Comparison of ENCODE assay signal across 8 cellular contexts in the genomic region with DNA sequence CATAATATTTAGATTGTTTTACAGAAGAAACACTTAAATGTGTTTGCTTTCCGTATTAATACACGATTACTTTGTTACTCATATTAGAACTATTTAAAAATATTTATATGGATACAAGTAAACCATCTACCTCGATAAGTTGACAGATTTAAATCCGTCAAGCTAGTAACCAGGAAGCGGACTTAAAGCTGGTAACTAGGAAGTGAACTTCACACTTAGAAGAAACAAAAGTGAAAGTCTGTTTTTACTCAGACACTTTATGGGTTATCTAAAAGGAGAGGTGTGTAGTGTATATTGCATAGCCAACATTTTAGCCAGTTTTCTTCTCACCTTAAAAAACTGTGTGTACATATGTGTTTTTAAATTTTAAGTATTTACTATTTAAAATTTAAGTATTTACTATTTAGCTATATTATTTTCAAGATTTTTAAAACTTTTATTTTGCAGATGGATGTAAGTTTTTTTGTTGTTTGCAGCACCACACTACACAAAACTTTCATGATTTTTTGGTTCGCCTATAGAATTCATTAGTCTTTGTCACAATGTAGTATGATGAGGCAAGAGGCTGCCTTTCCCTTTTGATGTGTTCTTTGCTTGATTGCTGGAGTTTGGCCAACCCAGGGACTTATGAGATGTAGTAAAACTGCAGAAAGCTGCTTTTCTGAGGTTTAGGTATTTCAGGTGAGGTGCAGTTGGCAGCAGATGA. TPM values are rescaled to one million over a fixed set of nuclear protein-coding genes. Genes with fewer than 3 reads are reported as not detected.
DNase-seq lines count a peak whose midpoint lies in the region; ATAC-seq and TF ChIP-seq lines count a peak whose summit lies in the region.

No MANE protein-coding gene starts in this region.

- H3K27ac ChIP-seq in skin epidermis = peak overlapping the region in 4 of 21 experiments; percentile 3 to 92 (median 23)

- H3K4me1 Mint-ChIP-seq in T-helper 17 cell = peaks cover 36% of the 10 kb centered on the region

- no peaks in the 10 kb centered on the region for H3K36me3 Mint-ChIP-seq in T-helper 17 cell (ENCODE audit: low read depth)

- H3K4me3 Mint-ChIP-seq in T-helper 17 cell = peak overlapping the region; percentile 98

- peak overlapping the region; percentile 90 for H3K27ac Mint-ChIP-seq in T-helper 17 cell

- no peak for TF ChIP-seq CTCF in GM10248 (IDR thresholded peaks at IDR 0.05; ENCODE audit: control extremely low read depth, extremely low read depth, low read depth, missing control alignments)
- no peak for TF ChIP-seq CTCF in fibroblast of villous mesenchyme (IDR thresholded peaks at IDR 0.05; ENCODE audit: insufficient read depth, low read depth, low read length)

- peak; percentile 47 for ATAC-seq in GM21381 (IDR thresholded peaks at IDR 0.05; ENCODE audit: unreplicated experiment)
- ATAC-seq in HG03565 (IDR thresholded peaks at IDR 0.05; ENCODE audit: unreplicated experiment) = peak; percentile 64
- ATAC-seq in T-helper 17 cell = peak; percentile 43

- DNase-seq in GM10248 (ENCODE audit: extremely low spot score) (peak; percentile 69), T-helper 17 cell (no peak), fibroblast of villous mesenchyme (ENCODE audit: low read depth) (peak; percentile 74), NCI-H1436 (lab: John Stamatoyannopoulos, UW) (no peak), inferior parietal cortex (ENCODE audit: extremely low spot score) (no peak)

- H3K4me3 ChIP-seq in fibroblast of villous mesenchyme (ENCODE audit: low read depth, low read length) (peak overlapping the region; percentile 81), skin epidermis (peak overlapping the region in 6 of 7 experiments; percentile 7 to 84 (median 58))

- CTCF ChIA-PET in GM10248 (lab: Yijun Ruan, JAX) = interaction anchor here (0.8 to 1.0 kb wide), 2 partner anchors 10 to 250 kb away, joined by 3 to 4 read pairs; no protein-coding TSS in a partner anchor

- H3K9me3 ChIP-seq in T-helper 17 cell (ENCODE audit: control insufficient read depth, low read length, poor library complexity, severe bottlenecking) = no peaks in the 10 kb centered on the region

- H3K27me3 Mint-ChIP-seq in T-helper 17 cell = no peaks in the 10 kb centered on the region

- POLR2A ChIA-PET in GM10248 (lab: Yijun Ruan, JAX) = no interaction called here

RNA-seq across cellular contexts. Expression of a gene that starts 2.7 kb away (rescaled TPM):
- total RNA-seq in T-helper 17 cell (10 to 100 TPM; 52.0 to 66.7 TPM), fibroblast of villous mesenchyme (27.4 and 33.7 TPM in 2 replicates)

Comparison
In these comparisons a context has a peak if more than half of its experiments do, and no peak if none do; other contexts are left out.
1. DNase-seq: peak in GM10248 (single experiment) and fibroblast of villous mesenchyme (single experiment); none in T-helper 17 cell (0 of 3), NCI-H1436 (single experiment) and inferior parietal cortex (single experiment).
2. Peak in every context shown above with its lines, with median percentiles within 50 percentile points of each other: ATAC-seq.